ENCODE assay signal across 12 cellular contexts in genomic region chr2:96258393-96259022, GRCh38. TPM values are rescaled to one million over a fixed set of nuclear protein-coding genes. Genes with fewer than 3 reads are reported as not detected.
DNase-seq lines count a peak whose midpoint lies in the region; ATAC-seq, FAIRE-seq and TF ChIP-seq lines count a peak whose summit lies in the region.
"Had no signal": no experiment of that assay in that cellular context is flagged by ENCODE, and none has a peak within 500 bp of the region (broad histone marks: within the 10 kb centered on the region; RNA-seq: fewer than 3 reads in every experiment).

No MANE protein-coding gene starts in this region.

- no peak for TF ChIP-seq RAD21 in HepG2 (CRISPR knock-in tag; IDR thresholded peaks at IDR 0.05)

- H3K36me3 Mint-ChIP-seq in central memory CD8-positive, alpha-beta T cell (ENCODE audit: insufficient read depth), result peaks cover 35% of the 10 kb centered on the region

- H3K79me2 ChIP-seq in HepG2 (ENCODE audit: insufficient read depth, low read length), result peaks cover 46% of the 10 kb centered on the region

- H2AFZ ChIP-seq in HepG2 (ENCODE audit: low read length), result no peak overlapping the region

- H3K4me2 ChIP-seq in HepG2 (ENCODE audit: low read depth, low read length), result no peak overlapping the region

- CTCF ChIA-PET in HepG2 (lab: Yijun Ruan, JAX; ENCODE audit: low intra/inter-chr PET ratio, low total read pairs), result no interaction called here

- H3K27ac ChIP-seq in HepG2 (ENCODE audit: extremely low read length, insufficient read depth, low read length), result peak overlapping the region; percentile 92
- peak overlapping the region in 4 of 5 donors; percentile 30 to 94 (median 71) for H3K27ac ChIP-seq in stomach
- H3K27ac ChIP-seq in prostate gland, result peak overlapping the region in 1 of 2 donors; percentile 41

- H3K9me3 Mint-ChIP-seq in central memory CD8-positive, alpha-beta T cell, result no peaks in the 10 kb centered on the region
- H3K9me3 Mint-ChIP-seq: brain, neural crest cell had no signal

- peak overlapping the region; percentile 32 for H3K27ac Mint-ChIP-seq in central memory CD8-positive, alpha-beta T cell (ENCODE audit: low read depth)

- no peak for ATAC-seq in central memory CD8-positive, alpha-beta T cell (replicated peaks; ENCODE audit: extremely low read depth, poor library complexity, severe bottlenecking)
- ATAC-seq in HepG2 (no peak), GM21367 (IDR thresholded peaks at IDR 0.05; ENCODE audit: unreplicated experiment) (no peak)

- DNase-seq in NCI-H524 (lab: John Stamatoyannopoulos, UW), result peak; percentile 66 to 83
- DNase-seq in central memory CD8-positive, alpha-beta T cell (ENCODE audit: low spot score in 2 of 2), result no peak
- no peak for DNase-seq in HepG2 (ENCODE audit: low spot score)
- no peak for DNase-seq in stomach
- no peak for DNase-seq in GOT3 (lab: John Stamatoyannopoulos, UW)
- no peak for DNase-seq in A172 (ENCODE audit: low spot score)
- DNase-seq in prostate gland (ENCODE audit: low spot score), result no peak
- DNase-seq: H7, NCI-H1092 treated with DMSO at 0.1 percent for 48 hours had no signal

- H3K27me3 Mint-ChIP-seq in central memory CD8-positive, alpha-beta T cell, result no peaks in the 10 kb centered on the region
- H3K27me3 Mint-ChIP-seq: brain had no signal

- WGBS in HepG2 (ENCODE audit: low lambda C conversion rate), result 93% methylated on average over 5 of the region's 6 CpGs
- WGBS in stomach, 5 donors, result 73 to 89% (median 87%) methylated on average over 5 to 6 of the region's 6 CpGs
- WGBS in prostate gland, result 74% methylated on average over 6 of the region's 6 CpGs

- in situ Hi-C loops in HepG2 (cut with HindIII; ENCODE audit: extremely low pct_ligation_motif_present, low pct_unique_long_range_greater_than_20kb), result no loop called here

- H3K4me1 Mint-ChIP-seq in central memory CD8-positive, alpha-beta T cell, result peaks cover 37% of the 10 kb centered on the region

- BruUV-seq in HepG2 (replicated peaks; lab: Mats Ljungman, UMichigan), result no TSS peak

- no peaks in the 10 kb centered on the region for H3K27me3 ChIP-seq in HepG2 (ENCODE audit: control insufficient read depth in 1 of 2, insufficient read depth in 2 of 2, low read length in 2 of 2)
- no peaks in the 10 kb centered on the region for H3K27me3 ChIP-seq in stomach
- H3K27me3 ChIP-seq in prostate gland (replicated peaks; ENCODE audit: insufficient read depth), result no peaks in the 10 kb centered on the region

- POLR2A ChIA-PET in HepG2 (lab: Yijun Ruan, JAX), result interaction anchor here (0.9 to 4.4 kb wide), 5 partner anchors 8 to 603 kb away, joined by 3 to 91 read pairs (median 19); partner anchors contain the start of genes SNRNP200 and STARD7

- TF ChIP-seq EP300 in HepG2 (IDR thresholded peaks at IDR 0.05; ENCODE audit: low read depth in 2 of 2, low read length in 2 of 2) (no peak), HepG2 (CRISPR knock-in tag; IDR thresholded peaks at IDR 0.05; ENCODE audit: borderline replicate concordance) (no peak), stomach (IDR thresholded peaks at IDR 0.05) (no peak)

- no peaks in the 10 kb centered on the region for H3K9me3 ChIP-seq in HepG2 (ENCODE audit: low read length)
- H3K9me3 ChIP-seq in stomach, result no peaks in the 10 kb centered on the region
- H3K9me3 ChIP-seq in prostate gland, result no peaks in the 10 kb centered on the region

- no peak for TF ChIP-seq CTCF in HepG2 (CRISPR knock-in tag; IDR thresholded peaks at IDR 0.05)
- no peak for TF ChIP-seq CTCF in stomach (IDR thresholded peaks at IDR 0.05)
- TF ChIP-seq CTCF in prostate gland (IDR thresholded peaks at IDR 0.05), result no peak

- H3K4me3 ChIP-seq in HepG2 (replicated peaks in 1 of 3; ENCODE audit: insufficient read depth in 1 of 3, low read depth in 2 of 3, low read length in 3 of 3) (no peak overlapping the region), stomach (no peak overlapping the region), prostate gland (no peak overlapping the region)

- no peak overlapping the region for H3K9ac ChIP-seq in HepG2 (ENCODE audit: insufficient read depth, low read depth, low read length)

- no peak for FAIRE-seq in HepG2 (lab: Jason Lieb, UNC)

- intact Hi-C loops in HepG2 (cut with micrococcal nuclease; ENCODE audit: unreplicated experiment), result no loop called here
- intact Hi-C loops in stomach (cut with DNase I; ENCODE audit: low total_unique reads), result no loop called here
- intact Hi-C loops in prostate gland (cut with DNase I), result no loop called here

- TF ChIP-seq POLR2A in HepG2 (IDR thresholded peaks at IDR 0.05; ENCODE audit: insufficient read depth in 1 of 2, low read depth in 2 of 2, low read length in 2 of 2) (no peak), stomach (IDR thresholded peaks at IDR 0.05) (no peak), prostate gland (IDR thresholded peaks at IDR 0.05) (no peak)

- peaks cover 17 to 44% of the 10 kb centered on the region in 2 experiments for H3K36me3 ChIP-seq in HepG2 (replicated peaks in 1 of 2; ENCODE audit: control insufficient read depth in 1 of 2, insufficient read depth in 2 of 2, low read length in 2 of 2)
- peaks cover 24 to 77% (median 57%) of the 10 kb centered on the region in 4 donors for H3K36me3 ChIP-seq in stomach
- H3K36me3 ChIP-seq in prostate gland, result peaks cover 3 to 15% of the 10 kb centered on the region in 2 donors

- peaks cover 61% of the 10 kb centered on the region for H3K4me1 ChIP-seq in HepG2 (ENCODE audit: insufficient read depth, low read length)
- peaks cover 45 to 85% (median 56%) of the 10 kb centered on the region in 4 donors for H3K4me1 ChIP-seq in stomach
- peaks cover 4% of the 10 kb centered on the region for H3K4me1 ChIP-seq in prostate gland (replicated peaks)

- H3K4me3 Mint-ChIP-seq in central memory CD8-positive, alpha-beta T cell, result no peak overlapping the region
- H3K4me3 Mint-ChIP-seq: neural crest cell had no signal

- H4K20me1 ChIP-seq in HepG2 (ENCODE audit: insufficient read depth, low read length), result no peaks in the 10 kb centered on the region

RNA-seq across cellular contexts. Expression of gene TMEM127, which starts 7.3 kb away (rescaled TPM):
- 15.7 and 21.5 TPM in 2 replicates for total RNA-seq in HepG2 (2016; rRNA removed; fragmentation: Illumina TruSeq; extraction: Trizol)
- total RNA-seq in HepG2 (2016; cell fraction: cytosol; rRNA removed; fragmentation: Illumina TruSeq; extraction: Trizol; ENCODE audit: low read depth), result 1.6 and 1.7 TPM in 2 replicates
- 13.2 and 21.0 TPM in 2 replicates for total RNA-seq in HepG2 (2016; cell fraction: insoluble cytoplasmic fraction; rRNA removed; fragmentation: Illumina TruSeq; extraction: Trizol)
- total RNA-seq in HepG2 (2016; cell fraction: membrane; rRNA removed; fragmentation: Illumina TruSeq; extraction: Trizol), result 7.2 and 9.0 TPM in 2 replicates
- total RNA-seq in HepG2 (2016; cell fraction: nucleus; rRNA removed; fragmentation: Illumina TruSeq; extraction: Trizol), result 18.7 and 20.0 TPM in 2 replicates
- polyA plus RNA-seq in HepG2 (2011; rRNA removed), result 33.9 and 45.2 TPM in 2 replicates
- 24.6 and 25.3 TPM in 2 replicates for polyA plus RNA-seq in HepG2 (2011; cell fraction: cytosol; rRNA removed)
- polyA plus RNA-seq in HepG2 (2011; cell fraction: nucleus; rRNA removed), result 23.8 and 26.6 TPM in 2 replicates
- 18.5 and 22.4 TPM in 2 replicates for polyA plus RNA-seq in HepG2 (2012)
- 1.5 and 1.9 TPM in 2 replicates for polyA plus RNA-seq in HepG2 (2016; cell fraction: cytosol; fragmentation: Illumina TruSeq; extraction: Trizol; ENCODE audit: low read depth)
- 13.9 and 16.7 TPM in 2 replicates for polyA plus RNA-seq in HepG2 (2016; cell fraction: insoluble cytoplasmic fraction; fragmentation: Illumina TruSeq; extraction: Trizol; ENCODE audit: low read depth)
- polyA plus RNA-seq in HepG2 (2016; cell fraction: membrane; fragmentation: Illumina TruSeq; extraction: Trizol; ENCODE audit: low read depth), result 5.0 and 5.8 TPM in 2 replicates
- polyA plus RNA-seq in HepG2 (2016; cell fraction: nucleus; fragmentation: Illumina TruSeq; extraction: Trizol; ENCODE audit: insufficient read depth, low read depth), result 26.4 and 31.8 TPM in 2 replicates
- polyA minus RNA-seq in HepG2 (2011; rRNA and poly(A)+ RNA removed; ENCODE audit: low replicate concordance), result 75.3 and 118 TPM in 2 replicates
- polyA minus RNA-seq in HepG2 (2011; cell fraction: cytosol; rRNA and poly(A)+ RNA removed), result 16.4 and 21.8 TPM in 2 replicates
- polyA minus RNA-seq in HepG2 (2011; cell fraction: nucleus; rRNA and poly(A)+ RNA removed), result 26.3 and 29.3 TPM in 2 replicates
- 10 to 100 TPM in 4 of 5 donors, 1 to 10 TPM in 1; 5.8 to 51.6 (median 21.9) TPM for total RNA-seq in stomach
- polyA plus RNA-seq in stomach, result 10 to 100 TPM in 1 of 3 donors, 1 to 10 TPM in 2; 5.7 to 11.4 (median 9.6) TPM
- total RNA-seq in A172 (2014; rRNA removed; shearing (Covaris generic)), result 35.0 and 37.8 TPM in 2 replicates
- 10 to 100 TPM; 40.4 to 50.4 TPM for total RNA-seq in prostate gland

RNA-seq across cellular contexts. Expression of gene CIAO1, which starts 7.5 kb away (rescaled TPM):
- total RNA-seq in HepG2 (2016; rRNA removed; fragmentation: Illumina TruSeq; extraction: Trizol) (99.3 and 118 TPM in 2 replicates), stomach (100 to 1,000 TPM in 2 of 5 donors, 10 to 100 TPM in 3; 58.3 to 161 (median 95.3) TPM), prostate gland (100 to 1,000 TPM; 108 to 135 TPM)
- total RNA-seq in HepG2 (2016; cell fraction: cytosol; rRNA removed; fragmentation: Illumina TruSeq; extraction: Trizol; ENCODE audit: low read depth), result 14.9 and 15.6 TPM in 2 replicates
- 102 and 121 TPM in 2 replicates for total RNA-seq in HepG2 (2016; cell fraction: insoluble cytoplasmic fraction; rRNA removed; fragmentation: Illumina TruSeq; extraction: Trizol)
- total RNA-seq in HepG2 (2016; cell fraction: membrane; rRNA removed; fragmentation: Illumina TruSeq; extraction: Trizol), result 38.1 and 39.7 TPM in 2 replicates
- total RNA-seq in HepG2 (2016; cell fraction: nucleus; rRNA removed; fragmentation: Illumina TruSeq; extraction: Trizol), result 61.9 and 65.1 TPM in 2 replicates
- polyA plus RNA-seq in HepG2 (2011; rRNA removed) (109 and 120 TPM in 2 replicates), stomach (10 to 100 TPM; 29.3 to 43.4 (median 42.3) TPM)
- 120 and 159 TPM in 2 replicates for polyA plus RNA-seq in HepG2 (2011; cell fraction: cytosol; rRNA removed)
- polyA plus RNA-seq in HepG2 (2011; cell fraction: nucleus; rRNA removed), result 110 and 111 TPM in 2 replicates
- 69.5 and 70.0 TPM in 2 replicates for polyA plus RNA-seq in HepG2 (2012)
- polyA plus RNA-seq in HepG2 (2016; cell fraction: cytosol; fragmentation: Illumina TruSeq; extraction: Trizol; ENCODE audit: low read depth), result 16.2 and 16.4 TPM in 2 replicates
- 117 and 126 TPM in 2 replicates for polyA plus RNA-seq in HepG2 (2016; cell fraction: insoluble cytoplasmic fraction; fragmentation: Illumina TruSeq; extraction: Trizol; ENCODE audit: low read depth)
- polyA plus RNA-seq in HepG2 (2016; cell fraction: membrane; fragmentation: Illumina TruSeq; extraction: Trizol; ENCODE audit: low read depth), result 29.3 and 29.6 TPM in 2 replicates
- polyA plus RNA-seq in HepG2 (2016; cell fraction: nucleus; fragmentation: Illumina TruSeq; extraction: Trizol; ENCODE audit: insufficient read depth, low read depth), result 148 and 152 TPM in 2 replicates
- polyA minus RNA-seq in HepG2 (2011; rRNA and poly(A)+ RNA removed; ENCODE audit: low replicate concordance), result 225 and 243 TPM in 2 replicates
- 65.5 and 66.8 TPM in 2 replicates for polyA minus RNA-seq in HepG2 (2011; cell fraction: cytosol; rRNA and poly(A)+ RNA removed)
- 49.4 and 55.6 TPM in 2 replicates for polyA minus RNA-seq in HepG2 (2011; cell fraction: nucleus; rRNA and poly(A)+ RNA removed)
- 118 and 119 TPM in 2 replicates for total RNA-seq in A172 (2014; rRNA removed; shearing (Covaris generic))

RNA-seq across cellular contexts. Expression of gene SNRNP200, which starts 46.8 kb away (rescaled TPM):
- total RNA-seq in HepG2 (2016; rRNA removed; fragmentation: Illumina TruSeq; extraction: Trizol), result 99.0 and 163 TPM in 2 replicates
- 47.2 and 52.9 TPM in 2 replicates for total RNA-seq in HepG2 (2016; cell fraction: cytosol; rRNA removed; fragmentation: Illumina TruSeq; extraction: Trizol; ENCODE audit: low read depth)
- total RNA-seq in HepG2 (2016; cell fraction: insoluble cytoplasmic fraction; rRNA removed; fragmentation: Illumina TruSeq; extraction: Trizol), result 96.1 and 157 TPM in 2 replicates
- total RNA-seq in HepG2 (2016; cell fraction: membrane; rRNA removed; fragmentation: Illumina TruSeq; extraction: Trizol), result 38.5 and 38.9 TPM in 2 replicates
- total RNA-seq in HepG2 (2016; cell fraction: nucleus; rRNA removed; fragmentation: Illumina TruSeq; extraction: Trizol), result 100 and 111 TPM in 2 replicates
- polyA plus RNA-seq in HepG2 (2011; rRNA removed), result 228 and 232 TPM in 2 replicates
- polyA plus RNA-seq in HepG2 (2011; cell fraction: cytosol; rRNA removed), result 208 and 241 TPM in 2 replicates
- 356 and 374 TPM in 2 replicates for polyA plus RNA-seq in HepG2 (2011; cell fraction: nucleus; rRNA removed)
- 140 and 148 TPM in 2 replicates for polyA plus RNA-seq in HepG2 (2012)
- polyA plus RNA-seq in HepG2 (2016; cell fraction: cytosol; fragmentation: Illumina TruSeq; extraction: Trizol; ENCODE audit: low read depth), result 7.3 and 8.8 TPM in 2 replicates
- polyA plus RNA-seq in HepG2 (2016; cell fraction: insoluble cytoplasmic fraction; fragmentation: Illumina TruSeq; extraction: Trizol; ENCODE audit: low read depth), result 181 and 193 TPM in 2 replicates
- polyA plus RNA-seq in HepG2 (2016; cell fraction: membrane; fragmentation: Illumina TruSeq; extraction: Trizol; ENCODE audit: low read depth), result 14.0 and 16.1 TPM in 2 replicates
- 219 and 234 TPM in 2 replicates for polyA plus RNA-seq in HepG2 (2016; cell fraction: nucleus; fragmentation: Illumina TruSeq; extraction: Trizol; ENCODE audit: insufficient read depth, low read depth)
- 554 and 704 TPM in 2 replicates for polyA minus RNA-seq in HepG2 (2011; rRNA and poly(A)+ RNA removed; ENCODE audit: low replicate concordance)
- 179 and 186 TPM in 2 replicates for polyA minus RNA-seq in HepG2 (2011; cell fraction: cytosol; rRNA and poly(A)+ RNA removed)
- 151 and 182 TPM in 2 replicates for polyA minus RNA-seq in HepG2 (2011; cell fraction: nucleus; rRNA and poly(A)+ RNA removed)
- total RNA-seq in stomach, result 100 to 1,000 TPM in 2 of 5 donors, 10 to 100 TPM in 3; 74.0 to 184 (median 88.1) TPM
- 10 to 100 TPM; 31.2 to 67.1 (median 33.8) TPM for polyA plus RNA-seq in stomach
- total RNA-seq in A172 (2014; rRNA removed; shearing (Covaris generic)), result 33.0 and 38.5 TPM in 2 replicates
- 100 to 1,000 TPM; 117 to 148 TPM for total RNA-seq in prostate gland

RNA-seq across cellular contexts. Expression of gene STARD7, which starts 49.9 kb away (rescaled TPM):
- total RNA-seq in HepG2 (2016; rRNA removed; fragmentation: Illumina TruSeq; extraction: Trizol) (300 and 332 TPM in 2 replicates), stomach (100 to 1,000 TPM in 2 of 5 donors, 10 to 100 TPM in 3; 30.3 to 165 (median 87.5) TPM), prostate gland (100 to 1,000 TPM in 1 of 2 donors, 10 to 100 TPM in 1; 93.1 to 141 TPM)
- 45.1 and 56.7 TPM in 2 replicates for total RNA-seq in HepG2 (2016; cell fraction: cytosol; rRNA removed; fragmentation: Illumina TruSeq; extraction: Trizol; ENCODE audit: low read depth)
- 302 and 329 TPM in 2 replicates for total RNA-seq in HepG2 (2016; cell fraction: insoluble cytoplasmic fraction; rRNA removed; fragmentation: Illumina TruSeq; extraction: Trizol)
- 220 and 258 TPM in 2 replicates for total RNA-seq in HepG2 (2016; cell fraction: membrane; rRNA removed; fragmentation: Illumina TruSeq; extraction: Trizol)
- 168 and 191 TPM in 2 replicates for total RNA-seq in HepG2 (2016; cell fraction: nucleus; rRNA removed; fragmentation: Illumina TruSeq; extraction: Trizol)
- polyA plus RNA-seq in HepG2 (2011; rRNA removed) (67.2 and 88.2 TPM in 2 replicates), stomach (10 to 100 TPM; 34.6 to 46.4 (median 43.1) TPM)
- polyA plus RNA-seq in HepG2 (2011; cell fraction: cytosol; rRNA removed), result 44.2 and 66.6 TPM in 2 replicates
- 90.2 and 107 TPM in 2 replicates for polyA plus RNA-seq in HepG2 (2011; cell fraction: nucleus; rRNA removed)
- 93.8 and 117 TPM in 2 replicates for polyA plus RNA-seq in HepG2 (2012)
- 26.0 and 34.9 TPM in 2 replicates for polyA plus RNA-seq in HepG2 (2016; cell fraction: cytosol; fragmentation: Illumina TruSeq; extraction: Trizol; ENCODE audit: low read depth)
- polyA plus RNA-seq in HepG2 (2016; cell fraction: insoluble cytoplasmic fraction; fragmentation: Illumina TruSeq; extraction: Trizol; ENCODE audit: low read depth), result 237 and 245 TPM in 2 replicates
- 111 and 128 TPM in 2 replicates for polyA plus RNA-seq in HepG2 (2016; cell fraction: membrane; fragmentation: Illumina TruSeq; extraction: Trizol; ENCODE audit: low read depth)
- polyA plus RNA-seq in HepG2 (2016; cell fraction: nucleus; fragmentation: Illumina TruSeq; extraction: Trizol; ENCODE audit: insufficient read depth, low read depth), result 205 and 220 TPM in 2 replicates
- polyA minus RNA-seq in HepG2 (2011; rRNA and poly(A)+ RNA removed; ENCODE audit: low replicate concordance), result 78.3 and 92.3 TPM in 2 replicates
- polyA minus RNA-seq in HepG2 (2011; cell fraction: cytosol; rRNA and poly(A)+ RNA removed), result 89.8 and 100 TPM in 2 replicates
- polyA minus RNA-seq in HepG2 (2011; cell fraction: nucleus; rRNA and poly(A)+ RNA removed), result 137 and 187 TPM in 2 replicates
- 191 and 196 TPM in 2 replicates for total RNA-seq in A172 (2014; rRNA removed; shearing (Covaris generic))

Comparison
In these comparisons a context has a peak if more than half of its experiments do, and no peak if none do; other contexts are left out.
1. DNase-seq: peak in NCI-H524 (2 of 2); none in central memory CD8-positive, alpha-beta T cell (0 of 2), HepG2 (single experiment), stomach (single experiment), GOT3 (single experiment), A172 (single experiment) and prostate gland (single experiment).